9 cellular contexts compared by ENCODE assay signal in the genomic region with DNA sequence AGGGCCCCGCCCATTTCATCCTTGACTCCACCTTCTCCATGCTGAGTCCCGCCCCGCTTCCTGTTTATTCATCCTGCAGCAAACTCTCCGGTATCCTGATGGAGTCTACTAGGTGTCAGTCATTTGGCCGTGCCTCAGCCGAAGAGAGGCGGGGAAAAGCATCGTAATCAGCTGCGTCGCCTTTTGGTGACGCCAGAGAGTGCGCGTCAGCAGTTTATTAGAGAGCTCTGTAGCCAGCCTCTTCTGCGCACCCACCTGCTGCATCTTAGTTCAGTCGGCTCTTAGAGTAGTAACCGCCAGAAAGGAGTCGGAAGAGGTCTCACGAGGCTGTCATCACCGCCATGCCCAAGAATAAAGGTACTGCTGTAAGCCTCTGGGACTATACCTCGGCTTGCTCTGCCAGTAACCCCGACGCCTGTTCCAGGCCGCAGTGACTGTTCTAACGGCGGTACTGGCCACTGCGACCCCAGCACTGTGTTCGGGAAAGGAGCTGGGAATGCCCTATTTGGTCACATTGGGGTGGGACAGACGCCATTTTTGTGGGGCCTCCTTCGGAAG. TPM values are rescaled to one million over a fixed set of nuclear protein-coding genes. Genes with fewer than 3 reads are reported as not detected.
DNase-seq lines count a peak whose midpoint lies in the region; ATAC-seq, FAIRE-seq and TF ChIP-seq lines count a peak whose summit lies in the region.
"Had no signal": no experiment of that assay in that cellular context is flagged by ENCODE, and none has a peak within 500 bp of the region (broad histone marks: within the 10 kb centered on the region; RNA-seq: fewer than 3 reads in every experiment).

A gene with protein sequence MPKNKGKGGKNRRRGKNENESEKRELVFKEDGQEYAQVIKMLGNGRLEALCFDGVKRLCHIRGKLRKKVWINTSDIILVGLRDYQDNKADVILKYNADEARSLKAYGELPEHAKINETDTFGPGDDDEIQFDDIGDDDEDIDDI (plus strand): TSS at position 246 of the 558 bp plus-strand sequence. CDS start 96 bp downstream, at position 342.

- no peak for TF ChIP-seq POLR2A in gastrocnemius medialis (IDR thresholded peaks at IDR 0.05)

- DNase-seq in GM03348 (ENCODE audit: low spot score) (peak; percentile 86), fibroblast of pulmonary artery (ENCODE audit: low read depth) (peak; percentile 95), gastrocnemius medialis (peak; percentile 85 to 92), NCI-H1694 treated with DMSO at 0.1 percent for 48 hours (lab: John Stamatoyannopoulos, UW) (no peak), D721Med (ENCODE audit: insufficient read length, low spot score) (no peak)
- DNase-seq in activated CD4-positive, CD25-positive, alpha-beta regulatory T cell treated with anti-CD3 and anti-CD28 coated beads, Interleukin-2, amount 50 U/mL, for 16 hours (ENCODE audit: low read depth, low spot score) = peak; percentile 78

- in situ Hi-C loops in gastrocnemius medialis (cut with MboI; ENCODE audit: low sequenced_read_pairs in 4 of 4) = loop anchor here in 1 of 4 donors (10.0 kb wide), 1 partner anchor 1011 kb away; no protein-coding TSS in a partner anchor

- intact Hi-C loops in gastrocnemius medialis (cut with DNase I; ENCODE audit: low total_unique reads) = no loop called here

- H3K9me3 ChIP-seq in gastrocnemius medialis = no peaks in the 10 kb centered on the region

- peak; percentile 97 for ATAC-seq in HG03521 (IDR thresholded peaks at IDR 0.05; ENCODE audit: unreplicated experiment)
- ATAC-seq in gastrocnemius medialis = peak; percentile 99 to 100
- no peak for ATAC-seq in GM18858 (IDR thresholded peaks at IDR 0.05; ENCODE audit: unreplicated experiment)

- peaks cover 0 to 14% of the 10 kb centered on the region in 2 donors for H3K4me1 ChIP-seq in gastrocnemius medialis

- peak within 1 kb of the TSS in 2 of 4 donors; percentile 94 to 97 for H3K27ac ChIP-seq in gastrocnemius medialis

- no peaks in the 10 kb centered on the region for H3K27me3 ChIP-seq in gastrocnemius medialis

- no peaks in the 10 kb centered on the region for H3K36me3 ChIP-seq in gastrocnemius medialis

- FAIRE-seq in D721Med (lab: Jason Lieb, UNC) = no peak

- H3K4me3 ChIP-seq in fibroblast of pulmonary artery (replicated peaks; ENCODE audit: low read depth, low read length) (peak within 1 kb of the TSS; percentile 87), gastrocnemius medialis (peak within 1 kb of the TSS in 2 of 4 donors; percentile 60 to 70)

- no peak for TF ChIP-seq CTCF in fibroblast of pulmonary artery (IDR thresholded peaks at IDR 0.05; ENCODE audit: low read length, missing control alignments)
- no peak for TF ChIP-seq CTCF in gastrocnemius medialis (IDR thresholded peaks at IDR 0.05 in 4 of 5, conservative IDR thresholded peaks at IDR 0.05 in 1 of 5)
- TF ChIP-seq CTCF in D721Med (IDR thresholded peaks at IDR 0.05; ENCODE audit: insufficient read depth, missing control alignments) = no peak

RNA-seq across cellular contexts. Expression of the gene that starts here (rescaled TPM):
- total RNA-seq in gastrocnemius medialis = 10 to 100 TPM in 2 of 4 donors, not detected in 2; 56.3 to 62.4 TPM
- total RNA-seq: neural crest cell had no signal

Comparison
In these comparisons a context has a peak if more than half of its experiments do, and no peak if none do; other contexts are left out.
1. DNase-seq: peak in GM03348 (single experiment), activated CD4-positive, CD25-positive, alpha-beta regulatory T cell treated with anti-CD3 and anti-CD28 coated beads, Interleukin-2, amount 50 U/mL, for 16 hours (single experiment), fibroblast of pulmonary artery (single experiment) and gastrocnemius medialis (2 of 2); none in NCI-H1694 treated with DMSO at 0.1 percent for 48 hours (single experiment) and D721Med (single experiment).